ENCODE assay signal across 10 cellular contexts in genomic region chr19:4624733-4625362, GRCh38. TPM values are rescaled to one million over a fixed set of nuclear protein-coding genes. Genes with fewer than 3 reads are reported as not detected.
DNase-seq lines count a peak whose midpoint lies in the region; ATAC-seq and TF ChIP-seq lines count a peak whose summit lies in the region.
"Had no signal": no experiment of that assay in that cellular context is flagged by ENCODE, and none has a peak within 500 bp of the region (broad histone marks: within the 10 kb centered on the region; RNA-seq: fewer than 3 reads in every experiment).

No MANE protein-coding gene starts in this region.

- ATAC-seq in RWPE2 (ENCODE audit: low read depth), result no peak
- no peak for ATAC-seq in GM18867 (IDR thresholded peaks at IDR 0.05; ENCODE audit: unreplicated experiment)

- H3K9me3 ChIP-seq in RWPE2 (ENCODE audit: severe bottlenecking) (no peaks in the 10 kb centered on the region), smooth muscle cell (replicated peaks; ENCODE audit: low read depth) (no peaks in the 10 kb centered on the region)

- H3K4me3 ChIP-seq in RWPE2 (ENCODE audit: severe bottlenecking) (no peak overlapping the region), smooth muscle cell (no peak overlapping the region)
- H3K4me3 ChIP-seq: dorsolateral prefrontal cortex had no signal

- H3K27me3 Mint-ChIP-seq in CD14-positive monocyte (ENCODE audit: low read depth in 3 of 3), result peaks cover 6 to 21% (median 13%) of the 10 kb centered on the region in 3 donors

- intact Hi-C loops in CD14-positive monocyte (cut with micrococcal nuclease), result no loop called here

- no peaks in the 10 kb centered on the region for H3F3A ChIP-seq in smooth muscle cell (ENCODE audit: low read depth)

- H3K36me3 ChIP-seq in RWPE2 (ENCODE audit: low read depth), result no peaks in the 10 kb centered on the region
- H3K36me3 ChIP-seq in smooth muscle cell (ENCODE audit: low read depth), result no peaks in the 10 kb centered on the region

- H3K9ac ChIP-seq in smooth muscle cell (ENCODE audit: low read depth), result no peak overlapping the region

- H3K79me2 ChIP-seq in smooth muscle cell (ENCODE audit: low read depth), result no peaks in the 10 kb centered on the region

- peak; percentile 56 for DNase-seq in DMS79 (lab: John Stamatoyannopoulos, UW)
- DNase-seq in HCEC 1CT, result peak; percentile 42
- no peak for DNase-seq in RWPE2 (ENCODE audit: low spot score)
- peak; percentile 62 for DNase-seq in iPS-NIHi7 (ENCODE audit: extremely low spot score)
- no peak for DNase-seq in CD14-positive monocyte (ENCODE audit: low spot score)
- no peak for DNase-seq in smooth muscle cell (lab: John Stamatoyannopoulos, UW; ENCODE audit: unreplicated experiment)
- DNase-seq in ecto neural progenitor cell (ENCODE audit: low spot score), result no peak
- DNase-seq: activated CD4-positive, alpha-beta memory T cell treated with anti-CD3 and anti-CD28 coated beads, Interleukin-2, amount 10 ng/mL, durations not matched to agents 7 days and 5 days had no signal

- no peak overlapping the region for H3K27ac ChIP-seq in RWPE2 (ENCODE audit: poor library complexity, severe bottlenecking)
- no peak overlapping the region for H3K27ac ChIP-seq in smooth muscle cell (ENCODE audit: low read depth)
- H3K27ac ChIP-seq: dorsolateral prefrontal cortex had no signal

- H3K27ac Mint-ChIP-seq in CD14-positive monocyte, result no peak overlapping the region
- H3K27ac Mint-ChIP-seq: activated CD4-positive, alpha-beta memory T cell treated with anti-CD3 and anti-CD28 coated beads, Interleukin-2, amount 10 ng/mL, durations not matched to agents 7 days and 5 days had no signal

- WGBS in smooth muscle cell (ENCODE audit: low lambda C conversion rate), result 54% methylated on average over 6 of the region's 6 CpGs

- H3K9me3 Mint-ChIP-seq in CD14-positive monocyte, result peaks cover 0 to 2% (median 0%) of the 10 kb centered on the region in 7 donors
- H3K9me3 Mint-ChIP-seq: activated CD4-positive, alpha-beta memory T cell treated with anti-CD3 and anti-CD28 coated beads, Interleukin-2, amount 10 ng/mL, durations not matched to agents 7 days and 5 days had no signal

- no peaks in the 10 kb centered on the region for H4K20me1 ChIP-seq in smooth muscle cell (ENCODE audit: low read depth)

- peak; percentile 29 for TF ChIP-seq CTCF in RWPE2 (IDR thresholded peaks at IDR 0.05; ENCODE audit: poor library complexity, severe bottlenecking)
- TF ChIP-seq CTCF in CD14-positive monocyte (IDR thresholded peaks at IDR 0.05), result no peak
- no peak for TF ChIP-seq CTCF in smooth muscle cell (IDR thresholded peaks at IDR 0.05; ENCODE audit: borderline replicate concordance, insufficient read depth, poor library complexity, severe bottlenecking)

- H3K36me3 Mint-ChIP-seq in CD14-positive monocyte, result no peaks in the 10 kb centered on the region

- no peak overlapping the region for H3K4me2 ChIP-seq in smooth muscle cell

- H2AFZ ChIP-seq in smooth muscle cell (ENCODE audit: low read depth), result no peak overlapping the region

- no peak overlapping the region for H3K4me3 Mint-ChIP-seq in CD14-positive monocyte
- H3K4me3 Mint-ChIP-seq: activated CD4-positive, alpha-beta memory T cell treated with anti-CD3 and anti-CD28 coated beads, Interleukin-2, amount 10 ng/mL, durations not matched to agents 7 days and 5 days had no signal

- H3K4me1 ChIP-seq in RWPE2 (ENCODE audit: insufficient read depth, poor library complexity, severe bottlenecking) (no peaks in the 10 kb centered on the region), smooth muscle cell (ENCODE audit: low read depth) (no peaks in the 10 kb centered on the region)

- H3K4me1 Mint-ChIP-seq in CD14-positive monocyte, result no peaks in the 10 kb centered on the region
- H3K4me1 Mint-ChIP-seq: activated CD4-positive, alpha-beta memory T cell treated with anti-CD3 and anti-CD28 coated beads, Interleukin-2, amount 10 ng/mL, durations not matched to agents 7 days and 5 days had no signal

- H3K27me3 ChIP-seq in RWPE2 (ENCODE audit: insufficient read depth, poor library complexity, severe bottlenecking) (no peaks in the 10 kb centered on the region), smooth muscle cell (ENCODE audit: low read depth) (no peaks in the 10 kb centered on the region)

RNA-seq across cellular contexts. Expression of gene TNFAIP8L1, which starts 14.5 kb away (rescaled TPM):
- polyA plus RNA-seq in CD14-positive monocyte (1 to 10 TPM; 1.8 to 3.9 TPM), smooth muscle cell (5.2 and 6.6 TPM in 2 replicates)
- 2.2 and 3.7 TPM in 2 replicates for total RNA-seq in smooth muscle cell

RNA-seq across cellular contexts. Expression of gene MYDGF, which starts 45.3 kb away (rescaled TPM):
- polyA plus RNA-seq in CD14-positive monocyte (100 to 1,000 TPM; 160 to 165 TPM), smooth muscle cell (651 and 680 TPM in 2 replicates)
- total RNA-seq in smooth muscle cell, result 145 and 188 TPM in 2 replicates

Comparison
In these comparisons a context has a peak if more than half of its experiments do, and no peak if none do; other contexts are left out.
1. DNase-seq: peak in DMS79 (single experiment), HCEC 1CT (single experiment) and iPS-NIHi7 (single experiment); none in RWPE2 (single experiment), CD14-positive monocyte (single experiment), smooth muscle cell (single experiment) and ecto neural progenitor cell (single experiment).